In the genomic region with DNA sequence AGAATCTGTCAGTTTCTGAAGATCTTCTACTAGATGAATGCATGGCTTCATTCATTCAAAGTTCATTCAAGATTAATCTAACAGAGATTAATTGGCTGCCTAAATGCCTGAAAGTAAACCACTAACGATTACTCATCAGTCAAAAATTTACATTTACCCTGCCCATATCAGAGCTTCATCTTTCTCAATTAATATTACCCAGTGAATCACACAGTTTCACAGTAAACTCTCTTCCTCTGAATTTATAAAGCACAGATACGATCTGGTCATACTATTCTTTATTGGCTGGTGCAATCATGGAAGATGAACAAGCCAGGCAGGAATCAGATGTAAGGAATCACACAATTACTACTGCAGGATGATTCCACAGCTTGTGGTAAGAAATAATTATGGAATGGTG, we compare ENCODE assay signal across 14 cellular contexts.
A peak's percentile ranks its signal among the peaks of the same experiment; 100 is the strongest.
DNase-seq lines count a peak whose midpoint lies in the region; ATAC-seq and TF ChIP-seq lines count a peak whose summit lies in the region.
"Had no signal": no experiment of that assay in that cellular context is flagged by ENCODE, and none has a peak within 500 bp of the region (broad histone marks: within the 10 kb centered on the region; RNA-seq: fewer than 3 reads in every experiment).

No MANE protein-coding gene starts in this region.

- no peak overlapping the region for H3K27ac ChIP-seq in transverse colon
- H3K27ac ChIP-seq: right atrium auricular region had no signal

- WGBS in transverse colon (ENCODE audit: low coverage in 1 of 2), 2 donors, result 62 to 65% methylated on average over 2 of the region's 2 CpGs

- TF ChIP-seq POLR2A in transverse colon (IDR thresholded peaks at IDR 0.05), result no peak

- H3K27me3 ChIP-seq in transverse colon, result no peaks in the 10 kb centered on the region
- H3K27me3 ChIP-seq: right atrium auricular region had no signal

- no peaks in the 10 kb centered on the region for H3K9me3 ChIP-seq in transverse colon
- H3K9me3 ChIP-seq: right atrium auricular region had no signal

- intact Hi-C loops in transverse colon (cut with DNase I; ENCODE audit: low total_unique reads), result no loop called here

- in situ Hi-C loops in transverse colon (cut with MboI; ENCODE audit: low pct_ligation_motif_present in 1 of 4, low pct_unique_long_range_greater_than_20kb in 1 of 4, low sequenced_read_pairs in 3 of 4), result no loop called here

- TF ChIP-seq CTCF in fibroblast of villous mesenchyme (IDR thresholded peaks at IDR 0.05; ENCODE audit: insufficient read depth, low read depth, low read length), result no peak
- no peak for TF ChIP-seq CTCF in transverse colon (IDR thresholded peaks at IDR 0.05)

- no peak for TF ChIP-seq EP300 in transverse colon (IDR thresholded peaks at IDR 0.05; ENCODE audit: low read depth)

- peak; percentile 23 for DNase-seq in AG08396 (ENCODE audit: low spot score)
- peak; percentile 7 for DNase-seq in HPDE6-E6E7 (ENCODE audit: extremely low spot score)
- DNase-seq in T1000 (lab: John Stamatoyannopoulos, UW), result peak; percentile 15
- peak; percentile 53 for DNase-seq in fibroblast of villous mesenchyme (ENCODE audit: low read depth)
- DNase-seq in activated naive CD4-positive, alpha-beta T cell (lab: John Stamatoyannopoulos, UW), result no peak
- no peak for DNase-seq in transverse colon
- no peak for DNase-seq in NCI-H1694 (lab: John Stamatoyannopoulos, UW)
- DNase-seq: DND-41; left colon; NCI-H2029; stimulated activated naive B cell treated with anti-CD40 and anti-IgM and Interleukin-4, amounts not matched to agents 10 μg/mL and 1 μg/mL and 100 μg/mL, for 72 hours had no signal

- H3K4me3 ChIP-seq in fibroblast of villous mesenchyme (ENCODE audit: low read depth, low read length) (no peak overlapping the region), transverse colon (no peak overlapping the region)
- H3K4me3 ChIP-seq: right atrium auricular region had no signal

- no peaks in the 10 kb centered on the region for H3K4me1 ChIP-seq in transverse colon
- H3K4me1 ChIP-seq: right atrium auricular region had no signal

- H3K36me3 ChIP-seq in transverse colon, result no peaks in the 10 kb centered on the region
- H3K36me3 ChIP-seq: right atrium auricular region had no signal

- no peak for ATAC-seq in GM18517 (IDR thresholded peaks at IDR 0.05; ENCODE audit: unreplicated experiment)
- ATAC-seq: activated CD4-positive, CD25-positive, alpha-beta regulatory T cell treated with anti-CD3 and anti-CD28 coated beads, Interleukin-2, amount 50 U/mL, for 24 hours; left colon; stimulated activated naive B cell treated with anti-CD40 and anti-IgM and Interleukin-4, amounts not matched to agents 10 μg/mL and 1 μg/mL and 100 μg/mL, for 72 hours had no signal

Comparison
In these comparisons a context has a peak if more than half of its experiments do, and no peak if none do; other contexts are left out.
1. DNase-seq: peak in AG08396 (single experiment), HPDE6-E6E7 (single experiment), T1000 (single experiment) and fibroblast of villous mesenchyme (single experiment); none in activated naive CD4-positive, alpha-beta T cell (0 of 4), transverse colon (single experiment) and NCI-H1694 (single experiment).